10 cellular contexts compared by ENCODE assay signal in the genomic region with DNA sequence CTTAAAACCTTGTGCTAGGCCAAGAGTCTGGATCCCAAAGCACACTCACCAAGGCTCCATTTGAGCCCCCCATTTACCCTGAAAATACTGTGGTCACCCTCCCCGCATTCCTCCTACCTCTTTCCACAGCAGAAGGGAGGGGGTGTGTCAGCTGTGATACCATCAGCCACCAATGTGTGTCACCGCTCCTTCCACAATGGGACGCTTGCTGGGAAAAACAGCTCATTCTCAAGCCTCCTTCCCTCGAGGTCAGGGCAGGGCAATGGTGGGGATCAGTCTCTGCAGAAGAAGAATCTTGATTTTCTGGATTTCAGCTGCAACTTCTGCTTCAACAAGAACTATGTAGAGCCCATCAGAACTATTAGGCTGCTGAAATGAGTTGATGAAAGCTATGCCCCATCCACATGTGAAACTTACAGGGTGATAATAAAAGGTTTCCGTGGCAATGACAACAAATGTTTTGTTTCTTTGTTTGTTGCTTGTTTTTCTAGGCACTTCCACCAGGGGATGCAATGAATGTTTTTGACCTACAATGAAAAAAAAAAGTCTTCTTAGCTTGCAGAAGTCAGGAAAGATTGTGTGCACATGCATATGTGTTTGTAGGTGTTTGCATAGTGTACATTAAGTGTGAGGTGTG. TPM values are rescaled to one million over a fixed set of nuclear protein-coding genes. Genes with fewer than 3 reads are reported as not detected.
DNase-seq lines count a peak whose midpoint lies in the region; ATAC-seq and TF ChIP-seq lines count a peak whose summit lies in the region.
"Had no signal": no experiment of that assay in that cellular context is flagged by ENCODE, and none has a peak within 500 bp of the region (broad histone marks: within the 10 kb centered on the region; RNA-seq: fewer than 3 reads in every experiment).

No MANE protein-coding gene starts in this region.

- peak; percentile 16 for TF ChIP-seq CTCF in fibroblast of pulmonary artery (IDR thresholded peaks at IDR 0.05; ENCODE audit: low read length, missing control alignments)

- peaks cover 6% of the 10 kb centered on the region for H3K4me1 Mint-ChIP-seq in activated T-cell treated with anti-CD3 and anti-CD28 coated beads, Interleukin-2, amount 50 U/mL, for 24 hours (ENCODE audit: low read depth)
- H3K4me1 Mint-ChIP-seq in activated T-helper 17 cell treated with anti-CD3 and anti-CD28 coated beads, Interleukin-2, amount 50 U/mL, for 72 hours, result no peaks in the 10 kb centered on the region
- H3K4me1 Mint-ChIP-seq: activated CD4-positive, alpha-beta T cell treated with anti-CD3 and anti-CD28 coated beads, Interleukin-2, amount 10 ng/mL, durations not matched to agents 24 days and 14 days had no signal

- no peak overlapping the region for H3K27ac Mint-ChIP-seq in activated T-cell treated with anti-CD3 and anti-CD28 coated beads, Interleukin-2, amount 50 U/mL, for 24 hours
- no peak overlapping the region for H3K27ac Mint-ChIP-seq in activated T-helper 17 cell treated with anti-CD3 and anti-CD28 coated beads, Interleukin-2, amount 50 U/mL, for 72 hours
- H3K27ac Mint-ChIP-seq: activated CD4-positive, alpha-beta T cell treated with anti-CD3 and anti-CD28 coated beads, Interleukin-2, amount 10 ng/mL, durations not matched to agents 24 days and 14 days had no signal

- no peak overlapping the region for H3K4me3 ChIP-seq in fibroblast of pulmonary artery (replicated peaks; ENCODE audit: low read depth, low read length)

- H3K9me3 Mint-ChIP-seq in activated T-cell treated with anti-CD3 and anti-CD28 coated beads, Interleukin-2, amount 50 U/mL, for 24 hours, result no peaks in the 10 kb centered on the region
- H3K9me3 Mint-ChIP-seq in activated T-helper 17 cell treated with anti-CD3 and anti-CD28 coated beads, Interleukin-2, amount 50 U/mL, for 72 hours, result no peaks in the 10 kb centered on the region
- H3K9me3 Mint-ChIP-seq: activated CD4-positive, alpha-beta T cell treated with anti-CD3 and anti-CD28 coated beads, Interleukin-2, amount 10 ng/mL, durations not matched to agents 24 days and 14 days had no signal

- no peaks in the 10 kb centered on the region for H3K36me3 Mint-ChIP-seq in activated T-cell treated with anti-CD3 and anti-CD28 coated beads, Interleukin-2, amount 50 U/mL, for 24 hours (ENCODE audit: low read depth)
- H3K36me3 Mint-ChIP-seq in activated T-helper 17 cell treated with anti-CD3 and anti-CD28 coated beads, Interleukin-2, amount 50 U/mL, for 72 hours (ENCODE audit: low read depth), result no peaks in the 10 kb centered on the region

- no peak for ATAC-seq in activated T-helper 17 cell treated with anti-CD3 and anti-CD28 coated beads, Interleukin-2, amount 50 U/mL, for 72 hours (replicated peaks)

- peak; percentile 23 to 24 for DNase-seq in activated T-cell treated with anti-CD3 and anti-CD28 coated beads, Interleukin-2, amount 50 U/mL, for 48 hours
- DNase-seq in activated T-cell treated with anti-CD3 and anti-CD28 coated beads, Interleukin-2, amount 50 U/mL, for 24 hours, result no peak
- DNase-seq in NCI-H2227 (lab: John Stamatoyannopoulos, UW; ENCODE audit: unreplicated experiment) (peak; percentile 66), fibroblast of pulmonary artery (ENCODE audit: low read depth) (peak; percentile 13), HCEC 1CT (no peak)
- peak; percentile 26 for DNase-seq in stimulated activated CD8-positive, alpha-beta memory T cell treated with anti-CD3 and anti-CD28 coated beads, Interleukin-4, amount 100 ng/mL, for 48 hours
- no peak for DNase-seq in activated effector memory CD4-positive, alpha-beta T cell treated with anti-CD3 and anti-CD28 coated beads, Interleukin-2, amount 50 U/mL, for 16 hours
- DNase-seq: activated CD4-positive, alpha-beta T cell treated with anti-CD3 and anti-CD28 coated beads, Interleukin-2, amount 10 ng/mL, durations not matched to agents 24 days and 14 days; GDM1 had no signal

- no peak overlapping the region for H3K4me3 Mint-ChIP-seq in activated T-cell treated with anti-CD3 and anti-CD28 coated beads, Interleukin-2, amount 50 U/mL, for 24 hours
- no peak overlapping the region for H3K4me3 Mint-ChIP-seq in activated T-helper 17 cell treated with anti-CD3 and anti-CD28 coated beads, Interleukin-2, amount 50 U/mL, for 72 hours
- H3K4me3 Mint-ChIP-seq: activated CD4-positive, alpha-beta T cell treated with anti-CD3 and anti-CD28 coated beads, Interleukin-2, amount 10 ng/mL, durations not matched to agents 24 days and 14 days had no signal

- peaks cover 18% of the 10 kb centered on the region for H3K27me3 Mint-ChIP-seq in activated T-cell treated with anti-CD3 and anti-CD28 coated beads, Interleukin-2, amount 50 U/mL, for 24 hours
- H3K27me3 Mint-ChIP-seq in activated T-helper 17 cell treated with anti-CD3 and anti-CD28 coated beads, Interleukin-2, amount 50 U/mL, for 72 hours, result peaks cover 9% of the 10 kb centered on the region

RNA-seq across cellular contexts. Expression of a gene that starts 26.4 kb away (rescaled TPM):
- total RNA-seq in activated T-helper 17 cell treated with anti-CD3 and anti-CD28 coated beads, Interleukin-2, amount 50 U/mL, for 72 hours, result 10 to 100 TPM; 22.1 to 27.5 TPM

Comparison
In these comparisons a context has a peak if more than half of its experiments do, and no peak if none do; other contexts are left out.
1. DNase-seq: peak in activated T-cell treated with anti-CD3 and anti-CD28 coated beads, Interleukin-2, amount 50 U/mL, for 48 hours (2 of 2), NCI-H2227 (single experiment), fibroblast of pulmonary artery (single experiment) and stimulated activated CD8-positive, alpha-beta memory T cell treated with anti-CD3 and anti-CD28 coated beads, Interleukin-4, amount 100 ng/mL, for 48 hours (single experiment); none in activated T-cell treated with anti-CD3 and anti-CD28 coated beads, Interleukin-2, amount 50 U/mL, for 24 hours (single experiment), activated effector memory CD4-positive, alpha-beta T cell treated with anti-CD3 and anti-CD28 coated beads, Interleukin-2, amount 50 U/mL, for 16 hours (single experiment) and HCEC 1CT (single experiment).